Comparison of ENCODE assay signal across 9 cellular contexts in the genomic region with DNA sequence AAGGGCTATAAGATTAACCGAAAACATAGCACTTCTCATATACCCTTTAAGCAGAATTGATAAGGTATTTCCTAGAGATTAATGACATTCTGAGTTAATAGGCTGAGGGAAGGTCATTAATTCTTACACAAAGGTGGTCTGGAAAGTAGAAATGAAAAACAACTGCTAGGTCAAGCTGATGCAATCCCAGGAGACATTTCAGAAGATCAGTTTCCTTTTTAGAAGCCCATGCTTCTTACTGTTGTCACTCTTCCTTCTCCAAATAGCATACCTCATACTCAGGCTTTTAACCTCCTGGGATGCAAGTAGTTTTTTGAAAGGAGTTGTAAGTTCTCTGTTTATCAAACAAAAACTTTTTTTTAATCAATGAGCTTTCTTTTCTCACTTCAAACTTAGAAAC. TPM values are rescaled to one million over a fixed set of nuclear protein-coding genes. Genes with fewer than 3 reads are reported as not detected.
A peak's percentile ranks its signal among the peaks of the same experiment; 100 is the strongest.
DNase-seq lines count a peak whose midpoint lies in the region; ATAC-seq and TF ChIP-seq lines count a peak whose summit lies in the region.
"Had no signal": no experiment of that assay in that cellular context is flagged by ENCODE, and none has a peak within 500 bp of the region (broad histone marks: within the 10 kb centered on the region; RNA-seq: fewer than 3 reads in every experiment).

No MANE protein-coding gene starts in this region.

- peaks cover 39% of the 10 kb centered on the region for H3K36me3 Mint-ChIP-seq in activated T-helper 1 cell treated with anti-CD3 and anti-CD28 coated beads, Interleukin-12 subunit alpha, Interleukin-12 subunit beta, Interleukin-2, Interleukin-4 antibody, amounts not matched to agents 30 ng/mL and 10 ng/mL and 1 ng/mL, durations not matched to agents 14 hours and 24 hours and 36 hours (ENCODE audit: low read depth)
- H3K36me3 Mint-ChIP-seq in type B pancreatic cell: peaks cover 4% of the 10 kb centered on the region

- DNase-seq in left ventricle myocardium inferior (no peak), Right ventricle myocardium inferior (ENCODE audit: missing footprints) (no peak), type B pancreatic cell (ENCODE audit: extremely low spot score, unreplicated experiment) (no peak), dedifferentiated amniotic fluid mesenchymal stem cell (ENCODE audit: extremely low spot score) (no peak)
- DNase-seq in activated T-helper 1 cell treated with anti-CD3 and anti-CD28 coated beads, Interleukin-12 subunit alpha, Interleukin-12 subunit beta, Interleukin-2, Interleukin-4 antibody, amounts not matched to agents 30 ng/mL and 10 ng/mL and 1 ng/mL, durations not matched to agents 14 hours and 24 hours and 36 hours (ENCODE audit: low spot score): no peak
- DNase-seq in activated CD8-positive, alpha-beta memory T cell treated with anti-CD3 and anti-CD28 coated beads, Interleukin-2, amount 50 U/mL, for 48 hours: no peak
- DNase-seq: NCI-H1048 had no signal

- no peaks in the 10 kb centered on the region for H3K9me3 ChIP-seq in left ventricle myocardium inferior (replicated peaks)

- H3K4me1 ChIP-seq in left ventricle myocardium inferior: peaks cover 78% of the 10 kb centered on the region

- no peak overlapping the region for H3K4me3 Mint-ChIP-seq in activated T-helper 1 cell treated with anti-CD3 and anti-CD28 coated beads, Interleukin-12 subunit alpha, Interleukin-12 subunit beta, Interleukin-2, Interleukin-4 antibody, amounts not matched to agents 30 ng/mL and 10 ng/mL and 1 ng/mL, durations not matched to agents 14 hours and 24 hours and 36 hours
- H3K4me3 Mint-ChIP-seq in type B pancreatic cell: peak overlapping the region; percentile 23

- H3K27ac ChIP-seq in left ventricle myocardium inferior (replicated peaks): peak overlapping the region; percentile 84

- peaks cover 29% of the 10 kb centered on the region for H3K4me1 Mint-ChIP-seq in activated T-helper 1 cell treated with anti-CD3 and anti-CD28 coated beads, Interleukin-12 subunit alpha, Interleukin-12 subunit beta, Interleukin-2, Interleukin-4 antibody, amounts not matched to agents 30 ng/mL and 10 ng/mL and 1 ng/mL, durations not matched to agents 14 hours and 24 hours and 36 hours (ENCODE audit: low read depth)
- peaks cover 47% of the 10 kb centered on the region for H3K4me1 Mint-ChIP-seq in type B pancreatic cell (ENCODE audit: unreplicated experiment)

- no peaks in the 10 kb centered on the region for H3K27me3 Mint-ChIP-seq in activated T-helper 1 cell treated with anti-CD3 and anti-CD28 coated beads, Interleukin-12 subunit alpha, Interleukin-12 subunit beta, Interleukin-2, Interleukin-4 antibody, amounts not matched to agents 30 ng/mL and 10 ng/mL and 1 ng/mL, durations not matched to agents 14 hours and 24 hours and 36 hours (ENCODE audit: insufficient read depth)
- no peaks in the 10 kb centered on the region for H3K27me3 Mint-ChIP-seq in type B pancreatic cell

- no peak for ATAC-seq in Right ventricle myocardium inferior
- ATAC-seq in HG03139 (IDR thresholded peaks at IDR 0.05; ENCODE audit: unreplicated experiment): peak; percentile 39
- no peak for ATAC-seq in HG03045 (IDR thresholded peaks at IDR 0.05; ENCODE audit: unreplicated experiment)

- no peaks in the 10 kb centered on the region for H3K36me3 ChIP-seq in left ventricle myocardium inferior

- no peak overlapping the region for H3K4me3 ChIP-seq in left ventricle myocardium inferior

- peaks cover 6% of the 10 kb centered on the region for H3K9me3 Mint-ChIP-seq in activated T-helper 1 cell treated with anti-CD3 and anti-CD28 coated beads, Interleukin-12 subunit alpha, Interleukin-12 subunit beta, Interleukin-2, Interleukin-4 antibody, amounts not matched to agents 30 ng/mL and 10 ng/mL and 1 ng/mL, durations not matched to agents 14 hours and 24 hours and 36 hours
- peaks cover 5% of the 10 kb centered on the region for H3K9me3 Mint-ChIP-seq in type B pancreatic cell

- intact Hi-C loops in left ventricle myocardium inferior (cut with micrococcal nuclease) (no loop called here), Right ventricle myocardium inferior (cut with DNase I) (no loop called here)
- intact Hi-C loops in activated T-helper 1 cell treated with anti-CD3 and anti-CD28 coated beads, Interleukin-12 subunit alpha, Interleukin-12 subunit beta, Interleukin-2, Interleukin-4 antibody, amounts not matched to agents 30 ng/mL and 10 ng/mL and 1 ng/mL, durations not matched to agents 14 hours and 24 hours and 36 hours (cut with micrococcal nuclease): loop anchor here (2.0 kb wide), 1 partner anchor 15 kb away; no protein-coding TSS in a partner anchor

- H3K27me3 ChIP-seq in left ventricle myocardium inferior (ENCODE audit: low read depth): no peaks in the 10 kb centered on the region

- peak overlapping the region; percentile 83 for H3K27ac Mint-ChIP-seq in activated T-helper 1 cell treated with anti-CD3 and anti-CD28 coated beads, Interleukin-12 subunit alpha, Interleukin-12 subunit beta, Interleukin-2, Interleukin-4 antibody, amounts not matched to agents 30 ng/mL and 10 ng/mL and 1 ng/mL, durations not matched to agents 14 hours and 24 hours and 36 hours
- H3K27ac Mint-ChIP-seq in type B pancreatic cell: peak overlapping the region; percentile 53

- TF ChIP-seq CTCF in left ventricle myocardium inferior (IDR thresholded peaks at IDR 0.05; ENCODE audit: borderline replicate concordance) (no peak), type B pancreatic cell (conservative IDR thresholded peaks at IDR 0.05) (no peak)

RNA-seq across cellular contexts. Expression of gene FILIP1L, which starts 8.8 kb away (rescaled TPM):
- 84.9 TPM for total RNA-seq in left ventricle myocardium inferior
- total RNA-seq in Right ventricle myocardium inferior: 41.3 TPM
- total RNA-seq in activated T-helper 1 cell treated with anti-CD3 and anti-CD28 coated beads, Interleukin-12 subunit alpha, Interleukin-12 subunit beta, Interleukin-2, Interleukin-4 antibody, amounts not matched to agents 30 ng/mL and 10 ng/mL and 1 ng/mL, durations not matched to agents 14 hours and 24 hours and 36 hours: 2.0 and 2.9 TPM in 2 replicates
- 30.6 and 31.5 TPM in 2 replicates for total RNA-seq in type B pancreatic cell (ENCODE audit: low replicate concordance)
